8 cellular contexts compared by ENCODE assay signal in the genomic region with DNA sequence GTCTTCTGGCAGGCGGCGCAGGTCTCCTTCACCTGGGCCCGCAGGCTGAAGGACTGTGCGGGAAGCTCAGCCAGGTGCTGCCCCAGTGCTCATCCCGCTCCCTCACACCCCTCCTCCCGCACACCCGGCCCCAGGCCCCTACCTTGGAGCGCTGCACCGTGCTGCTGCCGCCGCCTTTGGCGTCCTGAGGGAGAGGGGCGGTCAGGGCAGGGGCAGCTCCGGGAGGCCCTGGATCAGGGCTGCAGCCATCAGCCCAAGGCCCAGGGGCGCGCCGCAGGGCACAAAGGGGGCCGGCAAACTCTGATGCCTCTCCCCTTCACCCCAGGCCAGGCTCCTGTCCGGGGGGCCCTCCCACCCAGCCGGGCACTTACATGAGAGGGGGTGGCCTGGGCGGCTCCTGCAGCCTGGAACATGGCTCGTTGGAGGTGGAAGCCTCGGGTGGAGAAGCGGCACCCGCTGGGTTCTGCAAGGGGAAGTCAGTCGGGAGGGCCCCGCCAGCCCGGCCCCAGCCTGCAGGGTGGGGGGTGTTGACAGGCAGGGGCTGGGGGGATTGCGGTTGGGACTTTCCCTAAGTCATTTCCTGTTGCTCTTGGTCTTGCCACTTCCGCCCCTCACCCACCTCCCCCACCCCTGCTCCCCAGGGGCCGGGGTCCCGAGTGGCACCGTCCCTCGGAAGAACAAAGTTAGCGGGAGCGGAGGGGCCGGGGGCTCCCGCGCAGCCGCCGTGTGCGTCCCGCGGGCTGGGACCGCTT. TPM values are rescaled to one million over a fixed set of nuclear protein-coding genes. Genes with fewer than 3 reads are reported as not detected.
DNase-seq lines count a peak whose midpoint lies in the region; ATAC-seq, FAIRE-seq and TF ChIP-seq lines count a peak whose summit lies in the region.

No MANE protein-coding gene starts in this region.

- intact Hi-C loops in kidney (cut with DNase I), result no loop called here

- ATAC-seq in HG03354 (IDR thresholded peaks at IDR 0.05; ENCODE audit: poor library complexity, severe bottlenecking, unreplicated experiment), result peak; percentile 36

- H3K4me3 ChIP-seq in astrocyte of the cerebellum (ENCODE audit: low read depth, low read length), result peak overlapping the region; percentile 51
- peak overlapping the region in 1 of 2 donors; percentile 46 for H3K4me3 ChIP-seq in kidney (ENCODE audit: low read length in 2 of 2)

- H3K27ac ChIP-seq in kidney (ENCODE audit: low read depth in 2 of 2, low read length in 2 of 2), result peak overlapping the region in 1 of 2 donors; percentile 17

- H3K36me3 ChIP-seq in kidney (ENCODE audit: control insufficient read depth in 1 of 2, insufficient read depth in 2 of 2, low read length in 2 of 2), result peaks cover 0 to 6% of the 10 kb centered on the region in 2 donors

- no peak overlapping the region for H3K9ac ChIP-seq in kidney (ENCODE audit: low read length in 2 of 2)

- no peak for TF ChIP-seq CTCF in astrocyte of the cerebellum (IDR thresholded peaks at IDR 0.05; ENCODE audit: low read depth, low read length, missing control alignments)
- no peak for TF ChIP-seq CTCF in kidney (IDR thresholded peaks at IDR 0.05; ENCODE audit: borderline replicate concordance, extremely low read depth, insufficient read depth)

- H3K4me1 ChIP-seq in kidney (ENCODE audit: control insufficient read depth in 1 of 2, insufficient read depth in 1 of 2, low read depth in 1 of 2, low read length in 2 of 2), result peaks cover 0 to 13% of the 10 kb centered on the region in 2 donors

- H3K9me3 ChIP-seq in kidney (ENCODE audit: control insufficient read depth in 1 of 2, low read length in 2 of 2), result no peaks in the 10 kb centered on the region

- DNase-seq in NCI-H1092 treated with DMSO at 0.1 percent for 48 hours (lab: John Stamatoyannopoulos, UW) (peak; percentile 31), NCI-H1092 (lab: John Stamatoyannopoulos, UW) (no peak), T-helper 22 cell (ENCODE audit: low read depth) (peak; percentile 87), astrocyte of the cerebellum (ENCODE audit: low read depth) (no peak), kidney (peak; percentile 91), putamen (ENCODE audit: low spot score) (no peak)
- peak; percentile 53 to 59 for DNase-seq in stimulated activated CD4-positive, alpha-beta T cell treated with anti-CD3 and anti-CD28 coated beads, Interleukin-2, amount 100 ng/mL, for 48 hours

- FAIRE-seq in kidney (lab: Jason Lieb, UNC), result no peak

- in situ Hi-C loops in astrocyte of the cerebellum (cut with HindIII; ENCODE audit: low sequenced_read_pairs), result no loop called here

RNA-seq across cellular contexts. Expression of gene LIMD2, which starts 0.9 kb away (rescaled TPM):
- 32.3 TPM for total RNA-seq in kidney
- polyA plus RNA-seq in kidney (ENCODE audit: insufficient read depth, low read depth, low replicate concordance), result 11.5 TPM

RNA-seq across cellular contexts. Expression of gene STRADA, which starts 42.5 kb away (rescaled TPM):
- total RNA-seq in kidney, result 38.9 TPM
- 25.7 TPM for polyA plus RNA-seq in kidney (ENCODE audit: insufficient read depth, low read depth, low replicate concordance)

Comparison
In these comparisons a context has a peak if more than half of its experiments do, and no peak if none do; other contexts are left out.
1. DNase-seq: peak in NCI-H1092 treated with DMSO at 0.1 percent for 48 hours (single experiment), T-helper 22 cell (single experiment), kidney (single experiment) and stimulated activated CD4-positive, alpha-beta T cell treated with anti-CD3 and anti-CD28 coated beads, Interleukin-2, amount 100 ng/mL, for 48 hours (2 of 2); none in NCI-H1092 (single experiment), astrocyte of the cerebellum (single experiment) and putamen (single experiment).